ENCODE assay signal across 27 cellular contexts in the genomic region with DNA sequence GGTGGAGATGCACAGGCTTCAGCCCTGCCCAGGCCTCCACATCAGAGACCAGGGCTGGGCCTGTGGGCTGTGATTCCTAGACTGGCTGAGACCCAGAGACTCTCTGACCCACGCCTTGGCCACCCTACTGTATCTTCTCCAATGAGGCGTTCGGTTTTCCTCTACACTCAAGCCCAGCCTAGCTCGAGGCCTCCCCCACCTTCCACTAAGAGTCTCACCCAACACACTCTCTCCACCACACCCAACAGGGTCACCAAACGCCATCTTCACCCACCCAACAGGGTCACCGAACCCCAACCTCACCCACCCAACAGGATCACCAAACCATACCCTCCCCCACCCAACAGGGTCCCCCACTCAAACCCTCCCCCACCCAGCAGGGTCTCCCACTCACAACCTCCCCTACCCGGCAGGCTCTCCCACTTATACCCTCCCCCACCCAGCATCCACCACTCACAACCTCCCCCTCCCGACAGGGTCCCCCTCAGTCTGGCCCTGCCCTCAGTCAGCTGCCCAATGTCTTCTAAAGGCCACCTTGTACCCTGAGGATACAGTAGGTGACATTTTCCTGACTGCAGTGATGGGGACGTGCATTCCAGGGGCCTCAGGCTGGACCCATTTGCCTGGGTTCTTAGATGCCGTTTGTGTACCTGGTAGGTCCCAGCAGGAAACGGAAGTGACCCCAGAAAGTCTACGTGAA. TPM values are rescaled to one million over a fixed set of nuclear protein-coding genes. Genes with fewer than 3 reads are reported as not detected.
"Had no signal": no experiment of that assay in that cellular context is flagged by ENCODE, and none has a peak within 500 bp of the region (broad histone marks: within the 10 kb centered on the region; RNA-seq: fewer than 3 reads in every experiment).

No MANE protein-coding gene starts in this region.

- DNase-seq: activated CD4-positive, alpha-beta memory T cell treated with anti-CD3 and anti-CD28 coated beads for 36 hours; activated CD4-positive, alpha-beta T cell treated with anti-CD3 and anti-CD28 coated beads, Interleukin-2, amount 10 ng/mL, durations not matched to agents 7 days and 5 days; activated CD4-positive, CD25-positive, alpha-beta regulatory T cell; activated effector memory CD4-positive, alpha-beta T cell treated with anti-CD3 and anti-CD28 coated beads, Interleukin-2, amount 50 U/mL, for 16 hours; activated naive CD4-positive, alpha-beta T cell treated with Interleukin-2 at 50 U/mL for 16 hours; activated naive CD8-positive, alpha-beta T cell treated with anti-CD3 and anti-CD28 coated beads, Interleukin-2, amount 50 U/mL, for 24 hours; activated T-cell treated with anti-CD3 and anti-CD28 coated beads, Interleukin-2, amount 50 U/mL, for 4 hours; amygdala; Karpas-422; MM.1S; NCI-H1105; NCI-H1436; NCI-H1694 treated with DMSO at 0.1 percent for 48 hours; NCI-H2029 treated with DMSO at 0.1 percent for 48 hours; NCI-H345; NCI-H510A; NCI-H526 treated with DMSO at 0.1 percent for 48 hours; NCI-H82; T-helper 1 cell had no signal

- H3K4me3 ChIP-seq: K562, SK-N-MC had no signal

- ATAC-seq: activated naive CD4-positive, alpha-beta T cell treated with anti-CD3 and anti-CD28 coated beads, Interleukin-2, amount 50 U/mL, for 72 hours; activated naive CD8-positive, alpha-beta T cell treated with anti-CD3 and anti-CD28 coated beads, Interleukin-2, amount 50 U/mL, for 24 hours; activated T-cell treated with anti-CD3 and anti-CD28 coated beads, Interleukin-2, amount 50 U/mL, for 4 hours; K562 had no signal

- H3K27ac ChIP-seq: SK-N-MC, VCaP had no signal

RNA-seq across cellular contexts. Expression of a gene that starts 20.4 kb away (rescaled TPM):
- total RNA-seq: activated CD4-positive, alpha-beta memory T cell treated with anti-CD3 and anti-CD28 coated beads for 36 hours; activated CD4-positive, alpha-beta T cell treated with anti-CD3 and anti-CD28 coated beads, Interleukin-2, amount 10 ng/mL, durations not matched to agents 7 days and 5 days; activated naive CD4-positive, alpha-beta T cell treated with anti-CD3 and anti-CD28 coated beads, Interleukin-2, amount 50 U/mL, for 72 hours; activated T-cell treated with anti-CD3 and anti-CD28 coated beads, Interleukin-2, amount 50 U/mL, for 4 hours; astrocyte; K562; OCI-LY7; RPMI7951; T-helper 2 cell treated with Interferon-gamma antibody and Interleukin-4, amounts not matched to agents 100 ng/mL and 5 ng/mL, for 36 hours had no signal
- polyA plus RNA-seq: K562 had no signal

RNA-seq across cellular contexts. Expression of a gene that starts 57.9 kb away (rescaled TPM):
- total RNA-seq: activated CD4-positive, alpha-beta T cell treated with anti-CD3 and anti-CD28 coated beads, Interleukin-2, amount 10 ng/mL, durations not matched to agents 7 days and 5 days; T-helper 2 cell treated with Interferon-gamma antibody and Interleukin-4, amounts not matched to agents 100 ng/mL and 5 ng/mL, for 36 hours had no signal
